In genomic region chr2:222656544-222657446, GRCh38 we compare ENCODE assay signal across 8 cellular contexts. TPM values are rescaled to one million over a fixed set of nuclear protein-coding genes. Genes with fewer than 3 reads are reported as not detected.
A peak's percentile ranks its signal among the peaks of the same experiment; 100 is the strongest.
DNase-seq lines count a peak whose midpoint lies in the region; ATAC-seq and TF ChIP-seq lines count a peak whose summit lies in the region.

No MANE protein-coding gene starts in this region.

- no peaks in the 10 kb centered on the region for H3F3A ChIP-seq in SK-N-SH (replicated peaks; ENCODE audit: insufficient read depth)

- H3K27ac Mint-ChIP-seq in activated CD8-positive, alpha-beta memory T cell treated with anti-CD3 and anti-CD28 coated beads, Interleukin-2, amount 10 ng/mL, durations not matched to agents 7 days and 5 days: peak overlapping the region; percentile 93

- H3K79me2 ChIP-seq in SK-N-SH (ENCODE audit: insufficient read depth): peaks cover 40% of the 10 kb centered on the region

- H3K9ac ChIP-seq in SK-N-SH: peak overlapping the region; percentile 97

- TF ChIP-seq EP300 in SK-N-SH (IDR thresholded peaks at IDR 0.05; ENCODE audit: borderline replicate concordance in 1 of 2, low read depth in 1 of 2, low read length in 1 of 2) (no peak), gastroesophageal sphincter (IDR thresholded peaks at IDR 0.05) (no peak)

- H2AFZ ChIP-seq in SK-N-SH (ENCODE audit: low read depth): peak overlapping the region; percentile 99

- 20% methylated on average over 11 of the region's 11 CpGs for WGBS in SK-N-SH (ENCODE audit: low lambda C conversion rate)
- WGBS in gastroesophageal sphincter (ENCODE audit: low coverage in 1 of 2), 2 donors: 12 to 20% methylated on average over 6 to 11 of the region's 11 CpGs

- no peak for DNase-seq in activated CD8-positive, alpha-beta memory T cell treated with anti-CD3 and anti-CD28 coated beads, Interleukin-2, amount 10 ng/mL, durations not matched to agents 7 days and 5 days
- DNase-seq in activated CD8-positive, alpha-beta memory T cell treated with anti-CD3 and anti-CD28 coated beads for 24 hours: no peak
- DNase-seq in SK-N-SH: peak; percentile 45
- DNase-seq in retina: peak; percentile 39
- no peak for DNase-seq in KG1 (lab: John Stamatoyannopoulos, UW)
- DNase-seq in NCI-H1694 treated with DMSO at 0.1 percent for 48 hours (lab: John Stamatoyannopoulos, UW): no peak

- H3K4me3 Mint-ChIP-seq in activated CD8-positive, alpha-beta memory T cell treated with anti-CD3 and anti-CD28 coated beads, Interleukin-2, amount 10 ng/mL, durations not matched to agents 7 days and 5 days: peak overlapping the region; percentile 98

- peak overlapping the region; percentile 91 for H3K4me2 ChIP-seq in SK-N-SH

- no peaks in the 10 kb centered on the region for H3K27me3 ChIP-seq in SK-N-SH (ENCODE audit: insufficient read depth)
- H3K27me3 ChIP-seq in gastroesophageal sphincter: no peaks in the 10 kb centered on the region

- TF ChIP-seq RAD21 in SK-N-SH (IDR thresholded peaks at IDR 0.05; ENCODE audit: low read length): no peak

- TF ChIP-seq CTCF in SK-N-SH (IDR thresholded peaks at IDR 0.05) (no peak), gastroesophageal sphincter (IDR thresholded peaks at IDR 0.05) (no peak)

- peaks cover 35% of the 10 kb centered on the region for H3K4me1 Mint-ChIP-seq in activated CD8-positive, alpha-beta memory T cell treated with anti-CD3 and anti-CD28 coated beads, Interleukin-2, amount 10 ng/mL, durations not matched to agents 7 days and 5 days

- H3K9me2 ChIP-seq in SK-N-SH: no peaks in the 10 kb centered on the region

- no peaks in the 10 kb centered on the region for H4K20me1 ChIP-seq in SK-N-SH (ENCODE audit: insufficient read depth)

- POLR2A ChIA-PET in SK-N-SH (lab: Yijun Ruan, JAX): interaction anchor here (0.9 kb wide), 1 partner anchor 10 kb away, joined by 3 read pairs; no protein-coding TSS in a partner anchor

- peak; percentile 14 for ATAC-seq in activated CD8-positive, alpha-beta memory T cell treated with anti-CD3 and anti-CD28 coated beads, Interleukin-2, amount 10 ng/mL, durations not matched to agents 7 days and 5 days
- ATAC-seq in HG03039 (IDR thresholded peaks at IDR 0.05; ENCODE audit: unreplicated experiment) (peak; percentile 15), gastroesophageal sphincter (peak; percentile 8)

- H3K36me3 ChIP-seq in SK-N-SH (replicated peaks in 1 of 2; ENCODE audit: control insufficient read depth in 1 of 2, insufficient read depth in 2 of 2, low read length in 1 of 2) (no peaks in the 10 kb centered on the region), gastroesophageal sphincter (no peaks in the 10 kb centered on the region)

- CTCF ChIA-PET in activated CD8-positive, alpha-beta memory T cell treated with anti-CD3 and anti-CD28 coated beads, Interleukin-2, amount 10 ng/mL, durations not matched to agents 7 days and 5 days (lab: Charles Lee): interaction anchor here (0.6 to 2.3 kb wide), 3 partner anchors 33 to 102 kb away, joined by 3 to 7 read pairs (median 3); no protein-coding TSS in a partner anchor
- CTCF ChIA-PET in SK-N-SH (lab: Yijun Ruan, JAX): interaction anchor here (1.3 to 2.0 kb wide), 2 partner anchors 14 to 34 kb away, joined by 3 to 5 read pairs; partner anchors contain the start of gene MOGAT1

- peaks cover 3% of the 10 kb centered on the region for H3K36me3 Mint-ChIP-seq in activated CD8-positive, alpha-beta memory T cell treated with anti-CD3 and anti-CD28 coated beads, Interleukin-2, amount 10 ng/mL, durations not matched to agents 7 days and 5 days

- no peaks in the 10 kb centered on the region for H3K9me3 Mint-ChIP-seq in activated CD8-positive, alpha-beta memory T cell treated with anti-CD3 and anti-CD28 coated beads, Interleukin-2, amount 10 ng/mL, durations not matched to agents 7 days and 5 days (ENCODE audit: low read depth)

- H3K9me3 ChIP-seq in SK-N-SH (no peaks in the 10 kb centered on the region), gastroesophageal sphincter (no peaks in the 10 kb centered on the region)

- H3K4me3 ChIP-seq in SK-N-SH (ENCODE audit: low read depth in 2 of 2, low read length in 1 of 2) (peak overlapping the region; percentile 89 to 96), gastroesophageal sphincter (peak overlapping the region; percentile 82 to 89)

- H3K27me3 Mint-ChIP-seq in activated CD8-positive, alpha-beta memory T cell treated with anti-CD3 and anti-CD28 coated beads, Interleukin-2, amount 10 ng/mL, durations not matched to agents 7 days and 5 days: no peaks in the 10 kb centered on the region

- H3K27ac ChIP-seq in SK-N-SH (ENCODE audit: low read depth in 2 of 2, low read length in 1 of 2): peak overlapping the region; percentile 95 to 98
- H3K27ac ChIP-seq in gastroesophageal sphincter: peak overlapping the region in 3 of 4 donors; percentile 89 to 92 (median 89)

- H3K4me1 ChIP-seq in SK-N-SH (ENCODE audit: control insufficient read depth in 1 of 2, insufficient read depth in 2 of 2, low read depth in 1 of 2, low read length in 1 of 2) (peaks cover 9 to 12% of the 10 kb centered on the region in 2 experiments; a peak in 2 of 4 replicates), gastroesophageal sphincter (peaks cover 0 to 39% (median 13%) of the 10 kb centered on the region in 3 donors)

- TF ChIP-seq POLR2A in gastroesophageal sphincter (IDR thresholded peaks at IDR 0.05): no peak

TF ChIP-seq in SK-N-SH, 30 proteins besides CTCF, POLR2A, EP300 and RAD21:
- no peak for TF ChIP-seq GATA2 (CRISPR knock-in tag; IDR thresholded peaks at IDR 0.05)
- TF ChIP-seq IRF3 (IDR thresholded peaks at IDR 0.05; ENCODE audit: low read depth, low read length): no peak
- TF ChIP-seq FOXJ3 (CRISPR knock-in tag; IDR thresholded peaks at IDR 0.05): no peak
- no peak for TF ChIP-seq SMC3 (IDR thresholded peaks at IDR 0.05; ENCODE audit: low read depth, low read length)
- no peak for TF ChIP-seq RXRA (IDR thresholded peaks at IDR 0.05; ENCODE audit: borderline replicate concordance, low read depth)
- TF ChIP-seq CHD2 (IDR thresholded peaks at IDR 0.05; ENCODE audit: low read length, partially characterized antibody): no peak

RNA-seq across cellular contexts. Expression of gene FARSB, which starts 0.9 kb away (rescaled TPM):
- total RNA-seq in activated CD8-positive, alpha-beta memory T cell treated with anti-CD3 and anti-CD28 coated beads, Interleukin-2, amount 10 ng/mL, durations not matched to agents 7 days and 5 days: 10 to 100 TPM; 25.8 to 33.1 TPM
- 15.4 and 19.1 TPM in 2 replicates for polyA plus RNA-seq in SK-N-SH (2012; rRNA removed)
- polyA plus RNA-seq in SK-N-SH (2012; cell fraction: cytosol; rRNA removed): 20.9 and 22.4 TPM in 2 replicates
- 8.6 and 14.9 TPM in 2 replicates for polyA plus RNA-seq in SK-N-SH (2012; cell fraction: nucleus; rRNA removed)
- total RNA-seq in gastroesophageal sphincter: 10 to 100 TPM; 11.1 to 14.3 (median 13.0) TPM

RNA-seq across cellular contexts. Expression of gene MOGAT1, which starts 14.7 kb away (rescaled TPM):
- not detected for total RNA-seq in activated CD8-positive, alpha-beta memory T cell treated with anti-CD3 and anti-CD28 coated beads, Interleukin-2, amount 10 ng/mL, durations not matched to agents 7 days and 5 days
- not detected in 2 replicates for polyA plus RNA-seq in SK-N-SH (2012; rRNA removed)
- polyA plus RNA-seq in SK-N-SH (2012; cell fraction: cytosol; rRNA removed): 0.03 and 0.04 TPM in 2 replicates
- 0.10 TPM in 1 of 2 replicates, not detected in the other for polyA plus RNA-seq in SK-N-SH (2012; cell fraction: nucleus; rRNA removed)
- not detected for total RNA-seq in gastroesophageal sphincter

Comparison
In these comparisons a context has a peak if more than half of its experiments do, and no peak if none do; other contexts are left out.
1. DNase-seq: peak in SK-N-SH (single experiment) and retina (single experiment); none in activated CD8-positive, alpha-beta memory T cell treated with anti-CD3 and anti-CD28 coated beads, Interleukin-2, amount 10 ng/mL, durations not matched to agents 7 days and 5 days (single experiment), activated CD8-positive, alpha-beta memory T cell treated with anti-CD3 and anti-CD28 coated beads for 24 hours (single experiment), KG1 (single experiment) and NCI-H1694 treated with DMSO at 0.1 percent for 48 hours (single experiment).
2. Peak in every context shown above with its lines, with median percentiles within 50 percentile points of each other: ATAC-seq.